ENCODE assay signal across 28 cellular contexts in the genomic region with DNA sequence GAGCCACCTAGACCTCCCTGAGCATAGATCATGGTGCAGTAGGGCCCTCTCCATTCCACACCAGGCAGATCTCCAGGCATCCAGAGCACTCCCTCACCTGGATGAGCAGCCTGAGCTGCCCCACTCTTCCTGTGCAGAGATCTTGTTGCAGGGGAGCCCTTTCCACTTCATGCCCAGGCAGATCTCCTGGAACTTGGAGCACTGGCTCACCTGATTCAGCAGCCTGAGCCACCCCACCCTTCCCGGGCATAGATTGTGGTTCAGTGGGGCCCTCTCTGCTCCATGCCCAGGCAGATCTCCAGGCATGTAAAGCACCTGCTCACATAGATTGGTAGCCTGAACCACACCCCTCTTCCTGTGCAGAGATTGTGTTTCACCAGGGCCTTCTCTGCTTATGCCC.
"Had no signal": no experiment of that assay in that cellular context is flagged by ENCODE, and none has a peak within 500 bp of the region (broad histone marks: within the 10 kb centered on the region; RNA-seq: fewer than 3 reads in every experiment).

No MANE protein-coding gene starts in this region.

- ATAC-seq: activated CD4-positive, alpha-beta T cell treated with anti-CD3 and anti-CD28 coated beads for 36 hours; activated CD8-positive, alpha-beta memory T cell treated with anti-CD3 and anti-CD28 coated beads, Interleukin-2, amount 10 ng/mL, durations not matched to agents 7 days and 5 days; activated CD8-positive, alpha-beta T cell treated with anti-CD3 and anti-CD28 coated beads, Interleukin-2, amount 10 ng/mL, durations not matched to agents 7 days and 5 days; activated naive CD8-positive, alpha-beta T cell treated with anti-CD3 and anti-CD28 coated beads, Interleukin-2, amount 50 U/mL, for 24 hours; body of pancreas; effector memory CD8-positive, alpha-beta T cell; T-helper 17 cell had no signal

- DNase-seq: activated CD4-positive, alpha-beta memory T cell treated with anti-CD3 and anti-CD28 coated beads for 36 hours; activated CD4-positive, alpha-beta T cell treated with anti-CD3 and anti-CD28 coated beads for 36 hours; activated CD4-positive, alpha-beta T cell treated with anti-CD3 and anti-CD28 coated beads, Interleukin-2, amount 10 ng/mL, durations not matched to agents 24 days and 14 days; activated CD4-positive, CD25-positive, alpha-beta regulatory T cell; activated CD4-positive, CD25-positive, alpha-beta regulatory T cell treated with anti-CD3 and anti-CD28 coated beads, Interleukin-2, amount 50 U/mL, for 72 hours; activated CD8-positive, alpha-beta memory T cell treated with anti-CD3 and anti-CD28 coated beads, Interleukin-2, amount 10 ng/mL, durations not matched to agents 7 days and 5 days; activated CD8-positive, alpha-beta memory T cell treated with anti-CD3 and anti-CD28 coated beads, Interleukin-2, amount 50 U/mL, for 4 hours; activated CD8-positive, alpha-beta T cell treated with anti-CD3 and anti-CD28 coated beads, Interleukin-2, amount 10 ng/mL, durations not matched to agents 7 days and 5 days; activated effector memory CD4-positive, alpha-beta T cell treated with anti-CD3 and anti-CD28 coated beads, Interleukin-2, amount 50 U/mL, for 16 hours; activated naive CD4-positive, alpha-beta T cell treated with anti-CD3 and anti-CD28 coated beads for 36 hours; activated naive CD8-positive, alpha-beta T cell treated with anti-CD3 and anti-CD28 coated beads for 36 hours; activated naive CD8-positive, alpha-beta T cell treated with anti-CD3 and anti-CD28 coated beads, Interleukin-2, amount 50 U/mL, for 24 hours; activated T-cell treated with anti-CD3 and anti-CD28 coated beads, Interleukin-2, amount 50 U/mL, for 1 hour; activated T-cell treated with anti-CD3 and anti-CD28 coated beads, Interleukin-2, amount 50 U/mL, for 48 hours; adrenal gland; amygdala; aorta; body of pancreas; dorsolateral prefrontal cortex; effector CD4-positive, alpha-beta T cell; effector memory CD8-positive, alpha-beta T cell; esophagus squamous epithelium; T-helper 1 cell; T-helper 17 cell; T1000 had no signal

- H3K9me3 ChIP-seq: adrenal gland had no signal

- H3K27ac ChIP-seq: adrenal gland, body of pancreas, cardiac muscle cell, coronary artery, dorsolateral prefrontal cortex, esophagus squamous epithelium had no signal

- H3K4me1 ChIP-seq: adrenal gland, body of pancreas, esophagus squamous epithelium had no signal

- FAIRE-seq: frontal cortex had no signal

- H3K27me3 ChIP-seq: adrenal gland, body of pancreas, cardiac muscle cell, dorsolateral prefrontal cortex, esophagus squamous epithelium had no signal

- H3K36me3 ChIP-seq: adrenal gland, cardiac muscle cell, esophagus squamous epithelium had no signal

- H3K4me3 ChIP-seq: adrenal gland, body of pancreas, cardiac muscle cell, coronary artery, dorsolateral prefrontal cortex, esophagus squamous epithelium had no signal
